Comparison of ENCODE assay signal across 11 cellular contexts in the genomic region with DNA sequence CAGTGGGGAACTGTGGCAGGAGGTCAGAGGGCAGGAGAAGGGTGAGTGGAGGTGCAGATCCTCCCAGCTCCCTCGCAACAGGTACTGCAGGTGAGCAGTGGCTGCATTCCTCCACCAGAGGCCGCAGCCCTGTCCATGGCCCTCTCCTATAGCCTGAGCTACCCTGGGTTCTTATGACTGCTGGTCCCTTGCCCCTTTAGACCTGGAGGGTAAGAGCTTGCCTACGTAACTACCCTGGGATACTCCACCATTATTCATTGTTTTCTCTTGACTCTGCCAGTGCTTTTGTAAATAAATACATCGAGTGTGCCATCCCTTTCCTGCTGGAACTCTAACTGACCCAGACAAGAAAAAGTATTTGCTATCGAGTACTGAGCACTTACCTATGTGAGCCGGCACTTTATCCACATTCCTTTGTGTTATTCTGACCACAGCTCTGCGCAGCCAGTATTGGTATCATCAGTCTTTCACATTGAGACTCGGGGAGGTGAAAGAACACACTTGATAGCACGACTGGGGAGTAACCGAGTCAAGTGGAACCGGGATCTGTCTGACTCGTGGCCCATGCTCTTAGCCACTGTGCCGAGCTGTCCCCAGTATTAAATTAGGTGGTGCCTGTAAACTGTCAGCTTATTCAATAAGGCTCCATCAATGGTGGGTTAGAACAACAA. TPM values are rescaled to one million over a fixed set of nuclear protein-coding genes. Genes with fewer than 3 reads are reported as not detected.
A peak's percentile ranks its signal among the peaks of the same experiment; 100 is the strongest.
DNase-seq lines count a peak whose midpoint lies in the region; ATAC-seq, FAIRE-seq and TF ChIP-seq lines count a peak whose summit lies in the region.
"Had no signal": no experiment of that assay in that cellular context is flagged by ENCODE, and none has a peak within 500 bp of the region (broad histone marks: within the 10 kb centered on the region; RNA-seq: fewer than 3 reads in every experiment).

No MANE protein-coding gene starts in this region.

- peak; percentile 47 for FAIRE-seq in endothelial cell of umbilical vein (lab: Jason Lieb, UNC)
- FAIRE-seq: colon, G401.6 had no signal

- peak overlapping the region; percentile 50 for H3K9ac ChIP-seq in endothelial cell of umbilical vein (replicated peaks; ENCODE audit: extremely low read depth, insufficient read depth, low read length)
- no peak overlapping the region for H3K9ac ChIP-seq in trophoblast cell (ENCODE audit: low read length)

- H4K91ac ChIP-seq in trophoblast cell (ENCODE audit: low read depth, low read length), result peak overlapping the region; percentile 37

- H3K79me2 ChIP-seq in PC-9 (ENCODE audit: low read depth), result peaks cover 69% of the 10 kb centered on the region
- peaks cover 84% of the 10 kb centered on the region for H3K79me2 ChIP-seq in endothelial cell of umbilical vein (ENCODE audit: control insufficient read depth, insufficient read depth, low read length)
- no peaks in the 10 kb centered on the region for H3K79me2 ChIP-seq in trophoblast cell (ENCODE audit: control insufficient read depth, insufficient read depth, low read length, poor library complexity)

- H3K9me3 ChIP-seq in CD4-positive, alpha-beta memory T cell (ENCODE audit: control insufficient read depth in 1 of 2, low read length in 2 of 2), result no peaks in the 10 kb centered on the region
- H3K9me3 ChIP-seq in PC-9 (ENCODE audit: insufficient read depth, low read depth), result no peaks in the 10 kb centered on the region
- H3K9me3 ChIP-seq in endothelial cell of umbilical vein (replicated peaks; ENCODE audit: control insufficient read depth, insufficient read depth, low read length), result no peaks in the 10 kb centered on the region
- H3K9me3 ChIP-seq in trophoblast cell (ENCODE audit: insufficient read depth, low read depth, low read length), result no peaks in the 10 kb centered on the region

- BruUV-seq in PC-9 (replicated peaks; lab: Mats Ljungman, UMichigan) (no TSS peak), endothelial cell of umbilical vein (replicated peaks; lab: Mats Ljungman, UMichigan) (no TSS peak)

- H3K9me2 ChIP-seq in PC-9 (ENCODE audit: insufficient read depth), result no peaks in the 10 kb centered on the region

- no peak for DNase-seq in CD4-positive, alpha-beta memory T cell
- DNase-seq in PC-9 (peak; percentile 77 to 81), endothelial cell of umbilical vein (ENCODE audit: low read depth, low spot score) (peak; percentile 20), trophoblast cell (peak; percentile 41 to 64)
- no peak for DNase-seq in stimulated activated naive CD8-positive, alpha-beta T cell treated with anti-CD3 and anti-CD28 coated beads, Interleukin-15, Interleukin-2, amounts not matched to agents 100 U/mL and 50 U/mL, for 24 hours
- DNase-seq: activated CD4-positive, alpha-beta T cell treated with anti-CD3 and anti-CD28 coated beads for 1 hour had no signal

- H3K9me1 ChIP-seq in endothelial cell of umbilical vein (replicated peaks; ENCODE audit: control insufficient read depth, extremely low read depth, insufficient read depth, low read length), result no peaks in the 10 kb centered on the region

- H3K23ac ChIP-seq in trophoblast cell (ENCODE audit: low read length), result no peak overlapping the region

- no peaks in the 10 kb centered on the region for H3K27me3 Mint-ChIP-seq in CD4-positive, alpha-beta memory T cell

- peak overlapping the region; percentile 8 for H2BK5ac ChIP-seq in trophoblast cell (ENCODE audit: low read depth, low read length, poor library complexity)

- H2BK12ac ChIP-seq in trophoblast cell (ENCODE audit: low read length), result peak overlapping the region; percentile 39

- peak overlapping the region in 6 of 7 donors; percentile 1 to 58 (median 38) for H3K27ac Mint-ChIP-seq in CD4-positive, alpha-beta memory T cell

- H3K18ac ChIP-seq in trophoblast cell (ENCODE audit: low read length), result peak overlapping the region; percentile 32

- peak overlapping the region; percentile 17 for H4K8ac ChIP-seq in trophoblast cell (ENCODE audit: low read depth, low read length)

- ATAC-seq in stimulated activated naive CD8-positive, alpha-beta T cell treated with anti-CD3 and anti-CD28 coated beads, Interleukin-15, Interleukin-2, amounts not matched to agents 100 U/mL and 50 U/mL, for 24 hours, result no peak
- ATAC-seq in HG03175 (IDR thresholded peaks at IDR 0.05; ENCODE audit: unreplicated experiment) (no peak), HG03135 (IDR thresholded peaks at IDR 0.05; ENCODE audit: unreplicated experiment) (no peak), HG03342 (IDR thresholded peaks at IDR 0.05; ENCODE audit: unreplicated experiment) (no peak)

- H3K79me1 ChIP-seq in trophoblast cell (ENCODE audit: low read length), result peaks cover 27% of the 10 kb centered on the region

- TF ChIP-seq CTCF in PC-9 (conservative IDR thresholded peaks at IDR 0.05) (peak; percentile 76), endothelial cell of umbilical vein (IDR thresholded peaks at IDR 0.05; ENCODE audit: extremely low read depth in 1 of 2, insufficient read depth in 1 of 2, low read depth in 1 of 2, low read length in 2 of 2) (no peak)

- peak overlapping the region in 7 of 8 donors; percentile 2 to 65 (median 6) for H3K4me3 Mint-ChIP-seq in CD4-positive, alpha-beta memory T cell

- no peak for TF ChIP-seq POLR2A in endothelial cell of umbilical vein (IDR thresholded peaks at IDR 0.05; ENCODE audit: low read depth, low read length)

- CTCF ChIA-PET in CD4-positive, alpha-beta memory T cell (lab: Charles Lee; ENCODE audit: partially characterized antibody), result no interaction called here
- CTCF ChIA-PET in PC-9 (lab: Charles Lee), result interaction anchor here (0.6 to 6.4 kb wide), 10 partner anchors 10 to 925 kb away, joined by 3 to 82 read pairs (median 8); partner anchors contain the start of gene LTBP2
- CTCF ChIA-PET in endothelial cell of umbilical vein (lab: Charles Lee), result interaction anchor here (0.6 to 2.2 kb wide), 4 partner anchors 35 to 231 kb away, joined by 3 to 11 read pairs (median 4); partner anchors contain the start of gene LTBP2

- peak overlapping the region; percentile 18 for H2BK120ac ChIP-seq in trophoblast cell (ENCODE audit: insufficient read depth, low read length, poor library complexity)

- dilution Hi-C loops in endothelial cell of umbilical vein (cut with MboI; ENCODE audit: extremely low pct_ligation_motif_present, low sequenced_read_pairs), result no loop called here

- no peak overlapping the region for H3K4ac ChIP-seq in trophoblast cell (ENCODE audit: low read depth, low read length)

- H2AK5ac ChIP-seq in trophoblast cell (ENCODE audit: low read length), result peak overlapping the region; percentile 33

- H4K12ac ChIP-seq in trophoblast cell (ENCODE audit: low read depth, low read length), result no peak overlapping the region

- H3F3A ChIP-seq in PC-9 (ENCODE audit: insufficient read depth, low read depth), result peaks cover 65% of the 10 kb centered on the region

- no peak overlapping the region for H3K27ac ChIP-seq in CD4-positive, alpha-beta memory T cell (ENCODE audit: low read depth, low read length)
- H3K27ac ChIP-seq in PC-9, result peak overlapping the region; percentile 99
- H3K27ac ChIP-seq in endothelial cell of umbilical vein (ENCODE audit: insufficient read depth, low read depth, low read length), result peak overlapping the region; percentile 92
- peak overlapping the region; percentile 95 for H3K27ac ChIP-seq in trophoblast cell (ENCODE audit: low read depth, low read length)

- peak overlapping the region; percentile 92 for H3K4me2 ChIP-seq in PC-9
- H3K4me2 ChIP-seq in endothelial cell of umbilical vein (ENCODE audit: insufficient read depth, low read length), result peak overlapping the region; percentile 37
- no peak overlapping the region for H3K4me2 ChIP-seq in trophoblast cell (ENCODE audit: low read length)

- H4K20me1 ChIP-seq in PC-9 (ENCODE audit: insufficient read depth) (no peaks in the 10 kb centered on the region), endothelial cell of umbilical vein (replicated peaks; ENCODE audit: control insufficient read depth, extremely low read depth, insufficient read depth, low read length) (no peaks in the 10 kb centered on the region)

- WGBS in trophoblast cell (ENCODE audit: extremely low coverage, insufficient coverage, insufficient read length), result no CpG with 5 or more reads among the region's 13 CpGs

- H2AFZ ChIP-seq in PC-9, result peak overlapping the region; percentile 35
- no peak overlapping the region for H2AFZ ChIP-seq in endothelial cell of umbilical vein (ENCODE audit: low read depth, low read length)
- peak overlapping the region; percentile 4 for H2AFZ ChIP-seq in trophoblast cell (ENCODE audit: insufficient read depth, low read length, poor library complexity)

- peak overlapping the region; percentile 31 for H3K14ac ChIP-seq in trophoblast cell (ENCODE audit: low read length)

- no peaks in the 10 kb centered on the region for H3K36me3 ChIP-seq in CD4-positive, alpha-beta memory T cell (ENCODE audit: insufficient read depth, low read length)
- H3K36me3 ChIP-seq in PC-9 (ENCODE audit: low read depth), result peaks cover 12% of the 10 kb centered on the region; the same call in 1 of the 2 replicates
- peaks cover 2 to 3% of the 10 kb centered on the region in 2 experiments for H3K36me3 ChIP-seq in endothelial cell of umbilical vein (ENCODE audit: control insufficient read depth in 2 of 2, extremely low read depth in 1 of 2, insufficient read depth in 2 of 2, low read length in 2 of 2)
- no peaks in the 10 kb centered on the region for H3K36me3 ChIP-seq in trophoblast cell (ENCODE audit: control insufficient read depth in 1 of 2, insufficient read depth in 2 of 2, low read length in 2 of 2)

- H3K4me1 Mint-ChIP-seq in CD4-positive, alpha-beta memory T cell, result peaks cover 23 to 40% (median 29%) of the 10 kb centered on the region in 4 donors

- no peaks in the 10 kb centered on the region for H3K27me3 ChIP-seq in CD4-positive, alpha-beta memory T cell (ENCODE audit: insufficient read depth, low read length)
- H3K27me3 ChIP-seq in PC-9 (ENCODE audit: insufficient read depth, low read depth) (no peaks in the 10 kb centered on the region), endothelial cell of umbilical vein (ENCODE audit: control insufficient read depth in 2 of 2, insufficient read depth in 2 of 2, low read length in 2 of 2) (no peaks in the 10 kb centered on the region), trophoblast cell (ENCODE audit: insufficient read depth, low read length) (no peaks in the 10 kb centered on the region)

- peaks cover 39% of the 10 kb centered on the region for H3K4me1 ChIP-seq in CD4-positive, alpha-beta memory T cell (ENCODE audit: insufficient read depth, low read length)
- peaks cover 84% of the 10 kb centered on the region for H3K4me1 ChIP-seq in PC-9 (replicated peaks; ENCODE audit: insufficient read depth)
- H3K4me1 ChIP-seq in endothelial cell of umbilical vein (ENCODE audit: control insufficient read depth, extremely low read depth, insufficient read depth, low read length), result peaks cover 59% of the 10 kb centered on the region
- peaks cover 22 to 29% of the 10 kb centered on the region in 2 experiments for H3K4me1 ChIP-seq in trophoblast cell (ENCODE audit: control insufficient read depth in 1 of 2, insufficient read depth in 2 of 2, low read length in 2 of 2)

- intact Hi-C loops in CD4-positive, alpha-beta memory T cell (cut with micrococcal nuclease), result no loop called here
- intact Hi-C loops in PC-9 (cut with micrococcal nuclease; ENCODE audit: unreplicated experiment), result loop anchor here (1.0 to 10.0 kb wide), 8 partner anchors 24 to 981 kb away; partner anchors contain the start of gene FOS
- intact Hi-C loops in endothelial cell of umbilical vein (cut with micrococcal nuclease), result loop anchor here (5.0 kb wide), 1 partner anchor 81 kb away; the partner anchor contains the start of genes ISCA2 and NPC2

- no peaks in the 10 kb centered on the region for H3K9me3 Mint-ChIP-seq in CD4-positive, alpha-beta memory T cell

- no peak overlapping the region for H3K4me3 ChIP-seq in CD4-positive, alpha-beta memory T cell (ENCODE audit: low read length in 2 of 2)
- H3K4me3 ChIP-seq in PC-9 (peak overlapping the region; percentile 52), endothelial cell of umbilical vein (replicated peaks in 1 of 3; ENCODE audit: insufficient read depth in 1 of 3, low read depth in 1 of 3, low read length in 3 of 3) (no peak overlapping the region), trophoblast cell (ENCODE audit: low read depth, low read length) (no peak overlapping the region)

- H3K36me3 Mint-ChIP-seq in CD4-positive, alpha-beta memory T cell, result no peaks in the 10 kb centered on the region

- POLR2A ChIA-PET in CD4-positive, alpha-beta memory T cell (lab: Charles Lee; ENCODE audit: partially characterized antibody), result interaction anchor here (1.1 kb wide), 2 partner anchors 46 to 76 kb away, joined by 3 read pairs; no protein-coding TSS in a partner anchor
- POLR2A ChIA-PET in PC-9 (lab: Charles Lee; ENCODE audit: unreplicated experiment) (interaction anchor here (0.5 to 2.8 kb wide), 9 partner anchors 9 to 349 kb away, joined by 4 to 25 read pairs (median 5); partner anchors contain the start of genes ABCD4, ISCA2, NPC2 and RPS6KL1), endothelial cell of umbilical vein (lab: Charles Lee) (no interaction called here)

RNA-seq across cellular contexts. Expression of gene LTBP2, which starts 38.5 kb away (rescaled TPM):
- under 1 TPM; 0.36 to 0.44 TPM for total RNA-seq in CD4-positive, alpha-beta memory T cell
- under 1 TPM; 0.11 to 0.36 TPM for polyA plus RNA-seq in CD4-positive, alpha-beta memory T cell
- total RNA-seq in PC-9 (2021), result 121 and 124 TPM in 2 replicates
- 264 and 268 TPM in 2 replicates for total RNA-seq in endothelial cell of umbilical vein
- 208 and 209 TPM in 2 replicates for polyA plus RNA-seq in endothelial cell of umbilical vein
- polyA plus RNA-seq in endothelial cell of umbilical vein (2011; cell fraction: cytosol; rRNA removed), result 182 and 200 TPM in 2 replicates
- polyA plus RNA-seq in endothelial cell of umbilical vein (2011; cell fraction: nucleus; rRNA removed), result 302 and 337 TPM in 2 replicates
- polyA plus RNA-seq in endothelial cell of umbilical vein (2012), result 319 and 426 TPM in 2 replicates
- polyA minus RNA-seq in endothelial cell of umbilical vein, result 357 and 369 TPM in 2 replicates
- not detected for polyA minus RNA-seq in endothelial cell of umbilical vein (2011; cell fraction: cytosol; rRNA and poly(A)+ RNA removed)
- 150 and 213 TPM in 2 replicates for polyA minus RNA-seq in endothelial cell of umbilical vein (2011; cell fraction: nucleus; rRNA and poly(A)+ RNA removed)
- 3.7 and 4.1 TPM in 2 replicates for polyA plus RNA-seq in trophoblast cell (2013)

Comparison
In these comparisons a context has a peak if more than half of its experiments do, and no peak if none do; other contexts are left out.
1. DNase-seq: peak in PC-9 (2 of 2), endothelial cell of umbilical vein (single experiment) and trophoblast cell (2 of 2); none in CD4-positive, alpha-beta memory T cell (0 of 5) and stimulated activated naive CD8-positive, alpha-beta T cell treated with anti-CD3 and anti-CD28 coated beads, Interleukin-15, Interleukin-2, amounts not matched to agents 100 U/mL and 50 U/mL, for 24 hours (single experiment).
2. RNA of gene LTBP2, which starts 38.5 kb away (total RNA-seq): 264 to 268 TPM in endothelial cell of umbilical vein and 121 to 124 TPM in PC-9; 0.36 to 0.44 TPM in CD4-positive, alpha-beta memory T cell; every median in the first group is over 10 times any median in the second.